Comparison of ENCODE assay signal across 8 cellular contexts in the genomic region with DNA sequence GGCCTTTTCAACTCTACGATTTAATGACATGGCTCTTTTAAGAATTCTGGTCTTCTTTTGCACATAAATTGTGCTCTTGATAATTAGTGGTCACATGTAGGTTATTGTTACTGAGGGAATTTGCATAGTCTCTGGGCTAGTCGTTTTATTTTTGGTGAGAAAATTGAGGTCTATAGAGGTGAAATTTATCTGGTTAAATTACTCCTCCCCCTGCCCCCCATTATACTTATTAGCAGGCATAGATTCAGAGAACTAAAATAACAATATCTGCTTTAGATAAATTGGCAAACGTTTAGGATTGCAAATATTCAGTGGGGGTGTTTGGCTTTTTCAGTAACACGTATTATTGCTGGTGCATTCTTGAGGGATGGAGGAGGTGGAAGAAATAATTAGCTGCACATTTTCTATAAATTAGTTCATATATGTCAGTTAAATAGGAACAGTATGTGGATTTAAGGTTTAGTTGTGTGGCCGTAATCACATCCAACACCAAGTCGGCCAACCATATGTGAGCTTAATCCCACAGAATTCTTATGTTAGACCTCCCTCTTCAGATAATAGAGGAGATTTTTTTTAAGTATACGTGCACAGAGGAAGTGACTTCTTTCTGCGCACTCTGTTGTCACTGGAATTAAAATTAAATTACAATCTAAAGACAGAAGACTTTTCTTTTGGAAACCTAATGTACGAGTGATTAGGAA. TPM values are rescaled to one million over a fixed set of nuclear protein-coding genes. Genes with fewer than 3 reads are reported as not detected.
DNase-seq lines count a peak whose midpoint lies in the region; ATAC-seq and TF ChIP-seq lines count a peak whose summit lies in the region.

No MANE protein-coding gene starts in this region.

- peaks cover 97% of the 10 kb centered on the region for H3K79me2 ChIP-seq in fibroblast of lung (ENCODE audit: control insufficient read depth, insufficient read depth, low read length)

- H3K36me3 ChIP-seq in SJCRH30 (peaks cover 30% of the 10 kb centered on the region), fibroblast of lung (ENCODE audit: control insufficient read depth, insufficient read depth, low read length) (peaks cover 1% of the 10 kb centered on the region), rectal smooth muscle tissue (ENCODE audit: control insufficient read depth, insufficient read depth, low read length) (no peaks in the 10 kb centered on the region)

- H3K9me3 ChIP-seq in SJCRH30 (replicated peaks), result no peaks in the 10 kb centered on the region
- H3K9me3 ChIP-seq in fibroblast of lung (ENCODE audit: control insufficient read depth, insufficient read depth, low read depth, low read length), result no peaks in the 10 kb centered on the region

- H3K27me3 ChIP-seq in SJCRH30, result no peaks in the 10 kb centered on the region
- no peaks in the 10 kb centered on the region for H3K27me3 ChIP-seq in fibroblast of lung (ENCODE audit: control insufficient read depth, insufficient read depth, low read length)
- no peaks in the 10 kb centered on the region for H3K27me3 ChIP-seq in rectal smooth muscle tissue (ENCODE audit: control insufficient read depth, insufficient read depth, low read length)

- peaks cover 23% of the 10 kb centered on the region for H3K4me1 ChIP-seq in SJCRH30
- H3K4me1 ChIP-seq in fibroblast of lung (ENCODE audit: control insufficient read depth, extremely low read depth, insufficient read depth, low read length), result peaks cover 20% of the 10 kb centered on the region
- H3K4me1 ChIP-seq in rectal smooth muscle tissue (ENCODE audit: control insufficient read depth, insufficient read depth, low read length), result peaks cover 7% of the 10 kb centered on the region

- H3K9ac ChIP-seq in fibroblast of lung (ENCODE audit: insufficient read depth, low read length) (peak overlapping the region; percentile 98), rectal smooth muscle tissue (ENCODE audit: low read length) (no peak overlapping the region)

- TF ChIP-seq CTCF in fibroblast of lung (conservative IDR thresholded peaks at IDR 0.05 in 1 of 2, IDR thresholded peaks at IDR 0.05 in 1 of 2; ENCODE audit: low read depth in 1 of 2, low read length in 2 of 2), result peak in 1 of 2 donors; percentile 5

- H3K4me3 ChIP-seq in GM08714 (ENCODE audit: low read length) (peak overlapping the region; percentile 78), SJCRH30 (peak overlapping the region; percentile 87), fibroblast of lung (replicated peaks in 1 of 4; ENCODE audit: control extremely low read depth in 1 of 4, insufficient read depth in 1 of 4, low read depth in 3 of 4, low read length in 4 of 4) (peak overlapping the region; percentile 76 to 94 (median 92)), rectal smooth muscle tissue (ENCODE audit: low read length) (peak overlapping the region; percentile 94)

- peak in 1 of 2 experiments; percentile 38 for DNase-seq in SJCRH30
- peak; percentile 40 to 54 for DNase-seq in fibroblast of lung (ENCODE audit: low read depth in 2 of 2)
- DNase-seq in DMS153 treated with DMSO at 0.1 percent for 48 hours (lab: John Stamatoyannopoulos, UW; ENCODE audit: unreplicated experiment), result no peak
- DNase-seq in NCI-H446 treated with DMSO at 0.1 percent for 48 hours (lab: John Stamatoyannopoulos, UW), result no peak

- ATAC-seq in HG03135 (IDR thresholded peaks at IDR 0.05; ENCODE audit: unreplicated experiment) (no peak), HG02870 (IDR thresholded peaks at IDR 0.05; ENCODE audit: unreplicated experiment) (no peak)

- H3K4me2 ChIP-seq in fibroblast of lung (ENCODE audit: extremely low read depth, insufficient read depth, low read length), result peak overlapping the region; percentile 93

- H4K20me1 ChIP-seq in fibroblast of lung (ENCODE audit: control insufficient read depth, extremely low read depth, insufficient read depth, low read length), result peaks cover 7% of the 10 kb centered on the region

- H2AFZ ChIP-seq in fibroblast of lung (ENCODE audit: low read length), result no peak overlapping the region

- peak overlapping the region; percentile 82 for H3K27ac ChIP-seq in SJCRH30
- peak overlapping the region; percentile 94 for H3K27ac ChIP-seq in fibroblast of lung (ENCODE audit: insufficient read depth, low read length)
- no peak overlapping the region for H3K27ac ChIP-seq in rectal smooth muscle tissue (ENCODE audit: low read depth, low read length)

RNA-seq across cellular contexts. Expression of gene SEPTIN11, which starts 1.9 kb away (rescaled TPM):
- total RNA-seq in SJCRH30 (2014; rRNA removed; shearing (Covaris generic)), result 281 and 294 TPM in 2 replicates
- 293 and 688 TPM in 2 replicates for total RNA-seq in fibroblast of lung
- 521 and 1,286 TPM in 2 replicates for polyA plus RNA-seq in fibroblast of lung
- 255 and 662 TPM in 2 replicates for polyA plus RNA-seq in fibroblast of lung (2012)
- polyA minus RNA-seq in fibroblast of lung (ENCODE audit: low replicate concordance), result 89.2 and 208 TPM in 2 replicates

RNA-seq across cellular contexts. Expression of gene SOWAHB, which starts 53.5 kb away (rescaled TPM):
- total RNA-seq in SJCRH30 (2014; rRNA removed; shearing (Covaris generic)), result not detected in 2 replicates
- under 0.01 and 0.17 TPM in 2 replicates for total RNA-seq in fibroblast of lung
- 0.07 TPM in 1 of 2 replicates, not detected in the other for polyA plus RNA-seq in fibroblast of lung
- 0.03 and 0.05 TPM in 2 replicates for polyA plus RNA-seq in fibroblast of lung (2012)
- polyA minus RNA-seq in fibroblast of lung (ENCODE audit: low replicate concordance), result 0.31 TPM in 1 of 2 replicates, not detected in the other

Comparison
In these comparisons a context has a peak if more than half of its experiments do, and no peak if none do; other contexts are left out.
1. DNase-seq: peak in fibroblast of lung (2 of 2); none in DMS153 treated with DMSO at 0.1 percent for 48 hours (single experiment) and NCI-H446 treated with DMSO at 0.1 percent for 48 hours (single experiment).
2. Peak in every context shown above with its lines, with median percentiles within 50 percentile points of each other: H3K4me3 ChIP-seq.